9 cellular contexts compared by ENCODE assay signal in genomic region chr3:122562923-122563716, GRCh38. TPM values are rescaled to one million over a fixed set of nuclear protein-coding genes. Genes with fewer than 3 reads are reported as not detected.
DNase-seq lines count a peak whose midpoint lies in the region; ATAC-seq, FAIRE-seq and TF ChIP-seq lines count a peak whose summit lies in the region.
"Had no signal": no experiment of that assay in that cellular context is flagged by ENCODE, and none has a peak within 500 bp of the region (broad histone marks: within the 10 kb centered on the region; RNA-seq: fewer than 3 reads in every experiment).

No MANE protein-coding gene starts in this region.

- H3K4me2 ChIP-seq in K562 (ENCODE audit: insufficient read depth, low read length) = peak overlapping the region; percentile 78

- H3K27me3 ChIP-seq in K562 (ENCODE audit: control insufficient read depth in 2 of 2, insufficient read depth in 2 of 2, low read length in 2 of 2) = no peaks in the 10 kb centered on the region
- no peaks in the 10 kb centered on the region for H3K27me3 ChIP-seq in uterus

- TF ChIP-seq POLR2A in K562 (conservative IDR thresholded peaks at IDR 0.05) = no peak
- TF ChIP-seq POLR2A in uterus (IDR thresholded peaks at IDR 0.05) = no peak

- POLR2A ChIA-PET in K562 (lab: Yijun Ruan, JAX) = interaction anchor here (1.2 kb wide), 1 partner anchor 18 kb away, joined by 3 read pairs; no protein-coding TSS in a partner anchor

- DNase-seq in activated naive CD4-positive, alpha-beta T cell (lab: John Stamatoyannopoulos, UW) = no peak
- peak in 2 of 4 experiments; percentile 13 to 25 for DNase-seq in K562 (ENCODE audit: extremely low read depth in 1 of 4, low spot score in 3 of 4)
- DNase-seq in memory B cell (ENCODE audit: low spot score in 2 of 2) = no peak
- DNase-seq in uterus = no peak
- no peak for DNase-seq in NCI-H2227 treated with DMSO at 0.1 percent for 48 hours (lab: John Stamatoyannopoulos, UW)
- no peak for DNase-seq in glomerular visceral epithelial cell (ENCODE audit: extremely low spot score)

- BruUV-seq in K562 (replicated peaks; lab: Mats Ljungman, UMichigan) = no TSS peak

- TF ChIP-seq CTCF in K562 (IDR thresholded peaks at IDR 0.05 in 2 of 3, conservative IDR thresholded peaks at IDR 0.05 in 1 of 3; ENCODE audit: insufficient read depth in 2 of 3, low read depth in 1 of 3, low read length in 3 of 3) = no peak
- no peak for TF ChIP-seq CTCF in uterus (IDR thresholded peaks at IDR 0.05)

- H3K4me3 ChIP-seq in K562 (peak overlapping the region; percentile 66), uterus (peak overlapping the region; percentile 72 to 77)

- WGBS in K562 (ENCODE audit: insufficient coverage, low coverage, missing lambda C conversion rate) = 23% methylated on average over 5 of the region's 5 CpGs

- TF ChIP-seq EP300 in K562 (IDR thresholded peaks at IDR 0.05; ENCODE audit: low read length) = no peak

- CTCF ChIA-PET in K562 (lab: Yijun Ruan, JAX; ENCODE audit: low intra/inter-chr PET ratio) = no interaction called here

- H3K9me1 ChIP-seq in K562 (ENCODE audit: control insufficient read depth, insufficient read depth, low read length) = no peaks in the 10 kb centered on the region

- no peak for FAIRE-seq in K562 (lab: Jason Lieb, UNC)

- peak overlapping the region; percentile 99 for H3K4me3 Mint-ChIP-seq in activated naive CD4-positive, alpha-beta T cell treated with anti-CD3 and anti-CD28 coated beads, Interleukin-2, amount 50 U/mL, for 24 hours
- H3K4me3 Mint-ChIP-seq in memory B cell = peak overlapping the region; percentile 94

- H3K79me2 ChIP-seq in K562 (ENCODE audit: control insufficient read depth, insufficient read depth, low read length) = peaks cover 10% of the 10 kb centered on the region; the same call in 2 of the 3 replicates

- peak overlapping the region; percentile 73 to 81; a peak in 3 of 4 replicates for H3K9ac ChIP-seq in K562 (ENCODE audit: insufficient read depth in 1 of 2, low read depth in 2 of 2, low read length in 2 of 2)

- intact Hi-C loops in K562 (cut with micrococcal nuclease) (loop anchor here (5.0 to 10.0 kb wide), 4 partner anchors 108 to 462 kb away; partner anchors contain the start of gene SEMA5B), uterus (cut with DNase I; ENCODE audit: low total_unique reads) (no loop called here)

- H4K20me1 ChIP-seq in K562 (replicated peaks; ENCODE audit: control insufficient read depth, insufficient read depth, low read length) = no peaks in the 10 kb centered on the region

- H3K4me1 ChIP-seq in K562 (replicated peaks in 1 of 2; ENCODE audit: control insufficient read depth in 2 of 2, insufficient read depth in 2 of 2, low read length in 2 of 2) (peaks cover 8% of the 10 kb centered on the region in 2 experiments; a peak in 4 of 5 replicates), uterus (peaks cover 0 to 7% of the 10 kb centered on the region in 2 donors)

- no peaks in the 10 kb centered on the region for H3K27me3 Mint-ChIP-seq in activated naive CD4-positive, alpha-beta T cell treated with anti-CD3 and anti-CD28 coated beads, Interleukin-2, amount 50 U/mL, for 24 hours
- no peaks in the 10 kb centered on the region for H3K27me3 Mint-ChIP-seq in memory B cell

- no peaks in the 10 kb centered on the region for H3K36me3 ChIP-seq in K562 (ENCODE audit: control insufficient read depth, insufficient read depth, low read length)
- H3K36me3 ChIP-seq in uterus = no peaks in the 10 kb centered on the region

- H3K36me3 Mint-ChIP-seq in activated naive CD4-positive, alpha-beta T cell treated with anti-CD3 and anti-CD28 coated beads, Interleukin-2, amount 50 U/mL, for 24 hours = peaks cover 18% of the 10 kb centered on the region
- H3K36me3 Mint-ChIP-seq in memory B cell = peaks cover 20% of the 10 kb centered on the region

- peaks cover 76% of the 10 kb centered on the region for H3K4me1 Mint-ChIP-seq in activated naive CD4-positive, alpha-beta T cell treated with anti-CD3 and anti-CD28 coated beads, Interleukin-2, amount 50 U/mL, for 24 hours
- H3K4me1 Mint-ChIP-seq in memory B cell = peaks cover 53% of the 10 kb centered on the region

- H2AFZ ChIP-seq in K562 (ENCODE audit: low read depth, low read length) = peak overlapping the region; percentile 91

- in situ Hi-C loops in K562 (cut with MboI) = no loop called here

- no peak for TF ChIP-seq RAD21 in K562 (CRISPR knock-in tag; conservative IDR thresholded peaks at IDR 0.05 in 1 of 2, IDR thresholded peaks at IDR 0.05 in 1 of 2)

- H3K9me3 Mint-ChIP-seq in activated naive CD4-positive, alpha-beta T cell treated with anti-CD3 and anti-CD28 coated beads, Interleukin-2, amount 50 U/mL, for 24 hours = no peaks in the 10 kb centered on the region
- no peaks in the 10 kb centered on the region for H3K9me3 Mint-ChIP-seq in memory B cell

- ATAC-seq in K562 (0 out of 3 replicates have a peak, but pooled peaks have one; percentile 6), memory B cell (ENCODE audit: low read depth) (no peak), GM21576 (IDR thresholded peaks at IDR 0.05; ENCODE audit: unreplicated experiment) (no peak)

- H3K27ac Mint-ChIP-seq in activated naive CD4-positive, alpha-beta T cell treated with anti-CD3 and anti-CD28 coated beads, Interleukin-2, amount 50 U/mL, for 24 hours = peak overlapping the region; percentile 100
- H3K27ac Mint-ChIP-seq in memory B cell = peak overlapping the region; percentile 93

- H3K9me3 ChIP-seq in K562 (replicated peaks; ENCODE audit: control insufficient read depth, insufficient read depth, low read depth, low read length) = no peaks in the 10 kb centered on the region
- no peaks in the 10 kb centered on the region for H3K9me3 ChIP-seq in uterus

- peak overlapping the region; percentile 80 for H3K27ac ChIP-seq in K562 (ENCODE audit: extremely low read depth, low read depth, low read length)
- H3K27ac ChIP-seq in uterus = peak overlapping the region; percentile 96

RNA-seq across cellular contexts. Expression of gene PARP9, which starts 1.0 kb away (rescaled TPM):
- 2.4 and 4.9 TPM in 2 replicates for total RNA-seq in K562 (2011; cell fraction: chromatin; rRNA removed; ENCODE audit: low replicate concordance)
- total RNA-seq in K562 (2011; cell fraction: nucleolus; rRNA removed) = 1.1 and 1.2 TPM in 2 replicates
- total RNA-seq in K562 (2011; cell fraction: nucleoplasm; rRNA removed) = 1.7 and 3.3 TPM in 2 replicates
- total RNA-seq in K562 (2014; rRNA removed) (2.7 and 2.8 TPM in 2 replicates), K562 (2014; rRNA removed; fragmentation: Illumina TruSeq; extraction: Trizol) (3.1 and 3.9 TPM in 2 replicates), K562 (2015; rRNA removed; fragmentation: Illumina TruSeq; extraction: Trizol) (3.8 TPM in 2 replicates), K562 (2021) (3.1 and 3.4 TPM in 2 replicates), uterus (10 to 100 TPM; 16.8 to 80.7 (median 35.8) TPM)
- polyA plus RNA-seq in K562 (2011; rRNA removed) (1.5 and 3.9 TPM in 2 replicates), K562 (2014; fragmentation: Illumina TruSeq; extraction: Trizol) (4.4 and 4.8 TPM in 2 replicates), K562 (2014; fragmentation: Nextera tagmentation; extraction: Ambion mirVana) (1 to 10 TPM; 2.1 to 3.2 TPM), K562 (2014; rRNA removed) (3.5 and 3.8 TPM in 2 replicates)
- polyA plus RNA-seq in K562 (2011; cell fraction: cytosol; rRNA removed) = 1.2 and 1.8 TPM in 2 replicates
- polyA plus RNA-seq in K562 (2011; cell fraction: nucleus; rRNA removed) = 1.4 and 2.3 TPM in 2 replicates
- polyA plus RNA-seq in K562 (2012) = 2.9 and 4.9 TPM in 2 replicates
- 1.5 and 2.4 TPM in 2 replicates for polyA minus RNA-seq in K562 (2011; rRNA and poly(A)+ RNA removed)
- polyA minus RNA-seq in K562 (2011; cell fraction: cytosol; rRNA and poly(A)+ RNA removed) = 0.46 and 0.76 TPM in 2 replicates
- polyA minus RNA-seq in K562 (2011; cell fraction: nucleus; rRNA and poly(A)+ RNA removed) = 0.44 and 0.54 TPM in 2 replicates

RNA-seq across cellular contexts. Expression of gene DTX3L, which starts 1.0 kb away (rescaled TPM):
- 1.5 and 5.0 TPM in 2 replicates for total RNA-seq in K562 (2011; cell fraction: chromatin; rRNA removed; ENCODE audit: low replicate concordance)
- total RNA-seq in K562 (2011; cell fraction: nucleolus; rRNA removed) = 1.2 TPM in 2 replicates
- 2.9 and 4.2 TPM in 2 replicates for total RNA-seq in K562 (2011; cell fraction: nucleoplasm; rRNA removed)
- total RNA-seq in K562 (2014; rRNA removed) (3.0 and 4.1 TPM in 2 replicates), K562 (2014; rRNA removed; fragmentation: Illumina TruSeq; extraction: Trizol) (6.0 and 7.0 TPM in 2 replicates), K562 (2015; rRNA removed; fragmentation: Illumina TruSeq; extraction: Trizol) (6.0 and 6.5 TPM in 2 replicates), K562 (2021) (6.2 and 6.6 TPM in 2 replicates), uterus (10 to 100 TPM; 12.9 to 38.9 (median 23.3) TPM)
- polyA plus RNA-seq in K562 (2011; rRNA removed) (1.0 and 2.3 TPM in 2 replicates), K562 (2014; fragmentation: Illumina TruSeq; extraction: Trizol) (4.9 and 6.0 TPM in 2 replicates), K562 (2014; fragmentation: Nextera tagmentation; extraction: Ambion mirVana) (1 to 10 TPM; 2.3 to 2.5 TPM), K562 (2014; rRNA removed) (3.0 and 3.4 TPM in 2 replicates)
- polyA plus RNA-seq in K562 (2011; cell fraction: cytosol; rRNA removed) = 0.97 and 1.0 TPM in 2 replicates
- polyA plus RNA-seq in K562 (2011; cell fraction: nucleus; rRNA removed) = 0.59 and 0.94 TPM in 2 replicates
- 3.8 and 6.1 TPM in 2 replicates for polyA plus RNA-seq in K562 (2012)
- 2.0 and 2.8 TPM in 2 replicates for polyA minus RNA-seq in K562 (2011; rRNA and poly(A)+ RNA removed)
- polyA minus RNA-seq in K562 (2011; cell fraction: cytosol; rRNA and poly(A)+ RNA removed) = 1.9 and 2.5 TPM in 2 replicates
- 0.54 and 0.56 TPM in 2 replicates for polyA minus RNA-seq in K562 (2011; cell fraction: nucleus; rRNA and poly(A)+ RNA removed)

RNA-seq across cellular contexts. Expression of gene PARP15, which starts 14.3 kb away (rescaled TPM):
- 0.51 and 2.6 TPM in 2 replicates for total RNA-seq in K562 (2011; cell fraction: chromatin; rRNA removed; ENCODE audit: low replicate concordance)
- total RNA-seq in K562 (2011; cell fraction: nucleolus; rRNA removed) = 0.50 and 1.3 TPM in 2 replicates
- total RNA-seq in K562 (2011; cell fraction: nucleoplasm; rRNA removed) = 0.99 and 1.8 TPM in 2 replicates
- total RNA-seq in K562 (2014; rRNA removed) (0.05 and 0.08 TPM in 2 replicates), K562 (2014; rRNA removed; fragmentation: Illumina TruSeq; extraction: Trizol) (0.11 and 0.45 TPM in 2 replicates), K562 (2015; rRNA removed; fragmentation: Illumina TruSeq; extraction: Trizol) (0.19 and 0.40 TPM in 2 replicates), K562 (2021) (0.38 and 0.45 TPM in 2 replicates), uterus (1 to 10 TPM in 2 of 4 donors, under 1 TPM in 2; under 0.01 to 3.1 (median 1.6) TPM)
- polyA plus RNA-seq in K562 (2011; rRNA removed) (0.22 TPM in 1 of 2 replicates, not detected in the other), K562 (2014; fragmentation: Illumina TruSeq; extraction: Trizol) (0.18 and 0.29 TPM in 2 replicates), K562 (2014; fragmentation: Nextera tagmentation; extraction: Ambion mirVana) (under 1 TPM; 0.08 to 0.10 TPM), K562 (2014; rRNA removed) (0.13 and 0.61 TPM in 2 replicates)
- 0.12 TPM in 1 of 2 replicates, not detected in the other for polyA plus RNA-seq in K562 (2011; cell fraction: cytosol; rRNA removed)
- 0.03 and 0.44 TPM in 2 replicates for polyA plus RNA-seq in K562 (2011; cell fraction: nucleus; rRNA removed)
- 0.30 and 0.42 TPM in 2 replicates for polyA plus RNA-seq in K562 (2012)
- 0.12 and 0.14 TPM in 2 replicates for polyA minus RNA-seq in K562 (2011; rRNA and poly(A)+ RNA removed)
- polyA minus RNA-seq in K562 (2011; cell fraction: cytosol; rRNA and poly(A)+ RNA removed) = not detected in 2 replicates
- 0.13 TPM in 1 of 2 replicates, not detected in the other for polyA minus RNA-seq in K562 (2011; cell fraction: nucleus; rRNA and poly(A)+ RNA removed)
- total RNA-seq: LHCN-M2 had no signal

RNA-seq across cellular contexts. Expression of gene KPNA1, which starts 48.4 kb away (rescaled TPM):
- 28.4 and 78.0 TPM in 2 replicates for total RNA-seq in K562 (2011; cell fraction: chromatin; rRNA removed; ENCODE audit: low replicate concordance)
- 11.2 and 15.4 TPM in 2 replicates for total RNA-seq in K562 (2011; cell fraction: nucleolus; rRNA removed)
- total RNA-seq in K562 (2011; cell fraction: nucleoplasm; rRNA removed) = 30.3 and 42.8 TPM in 2 replicates
- 21.9 and 27.5 TPM in 2 replicates for total RNA-seq in K562 (2014; rRNA removed)
- 40.9 and 47.3 TPM in 2 replicates for total RNA-seq in K562 (2014; rRNA removed; fragmentation: Illumina TruSeq; extraction: Trizol)
- total RNA-seq in K562 (2015; rRNA removed; fragmentation: Illumina TruSeq; extraction: Trizol) = 26.7 and 33.5 TPM in 2 replicates
- total RNA-seq in K562 (2021) = 51.4 and 53.8 TPM in 2 replicates
- polyA plus RNA-seq in K562 (2011; rRNA removed) = 33.1 and 44.1 TPM in 2 replicates
- polyA plus RNA-seq in K562 (2011; cell fraction: cytosol; rRNA removed) = 25.6 and 28.2 TPM in 2 replicates
- polyA plus RNA-seq in K562 (2011; cell fraction: nucleus; rRNA removed) = 22.8 and 23.0 TPM in 2 replicates
- 18.4 and 26.6 TPM in 2 replicates for polyA plus RNA-seq in K562 (2012)
- polyA plus RNA-seq in K562 (2014; fragmentation: Illumina TruSeq; extraction: Trizol) = 47.0 and 51.9 TPM in 2 replicates
- 10 to 100 TPM in 1 of 2 experiments, 1 to 10 TPM in 1; 9.3 to 11.7 TPM for polyA plus RNA-seq in K562 (2014; fragmentation: Nextera tagmentation; extraction: Ambion mirVana)
- polyA plus RNA-seq in K562 (2014; rRNA removed) = 23.9 and 24.3 TPM in 2 replicates
- 52.4 and 53.3 TPM in 2 replicates for polyA minus RNA-seq in K562 (2011; rRNA and poly(A)+ RNA removed)
- 27.5 and 27.6 TPM in 2 replicates for polyA minus RNA-seq in K562 (2011; cell fraction: cytosol; rRNA and poly(A)+ RNA removed)
- 11.0 and 20.5 TPM in 2 replicates for polyA minus RNA-seq in K562 (2011; cell fraction: nucleus; rRNA and poly(A)+ RNA removed)
- 10 to 100 TPM; 37.4 to 88.3 (median 46.4) TPM for total RNA-seq in uterus
